Comparison of ENCODE assay signal across 18 cellular contexts in genomic region chr14:102957222-102957621, GRCh38. TPM values are rescaled to one million over a fixed set of nuclear protein-coding genes. Genes with fewer than 3 reads are reported as not detected.
A peak's percentile ranks its signal among the peaks of the same experiment; 100 is the strongest.
DNase-seq lines count a peak whose midpoint lies in the region; ATAC-seq and TF ChIP-seq lines count a peak whose summit lies in the region.
"Had no signal": no experiment of that assay in that cellular context is flagged by ENCODE, and none has a peak within 500 bp of the region (broad histone marks: within the 10 kb centered on the region; RNA-seq: fewer than 3 reads in every experiment).

No MANE protein-coding gene starts in this region.

- H2AFZ ChIP-seq in osteoblast (ENCODE audit: low read length): no peak overlapping the region

- CTCF ChIA-PET in MCF 10A (lab: Yijun Ruan, JAX): no interaction called here

- H4K20me1 ChIP-seq in osteoblast (ENCODE audit: insufficient read depth, low read length): no peaks in the 10 kb centered on the region

- H3K9me3 ChIP-seq in osteoblast (ENCODE audit: low read depth, low read length): no peaks in the 10 kb centered on the region
- H3K9me3 ChIP-seq: Peyer's patch had no signal

- no TSS peak for BruUV-seq in MCF 10A (replicated peaks; lab: Mats Ljungman, UMichigan)

- no peak overlapping the region for H3K27ac Mint-ChIP-seq in activated T-helper 17 cell treated with anti-CD3 and anti-CD28 coated beads, Interleukin-2, amount 50 U/mL, for 72 hours
- no peak overlapping the region for H3K27ac Mint-ChIP-seq in MCF 10A (ENCODE audit: low read depth, unreplicated experiment)

- no peaks in the 10 kb centered on the region for H3K4me1 ChIP-seq in osteoblast (ENCODE audit: insufficient read depth, low read length)
- H3K4me1 ChIP-seq: Peyer's patch had no signal

- no peaks in the 10 kb centered on the region for H3K4me1 Mint-ChIP-seq in activated T-helper 17 cell treated with anti-CD3 and anti-CD28 coated beads, Interleukin-2, amount 50 U/mL, for 72 hours
- H3K4me1 Mint-ChIP-seq in MCF 10A (ENCODE audit: insufficient read depth, unreplicated experiment): no peaks in the 10 kb centered on the region

- H3K79me2 ChIP-seq in osteoblast (ENCODE audit: insufficient read depth, low read length): no peaks in the 10 kb centered on the region

- no peak for ATAC-seq in activated T-helper 17 cell treated with anti-CD3 and anti-CD28 coated beads, Interleukin-2, amount 50 U/mL, for 72 hours (replicated peaks)
- ATAC-seq in HG02588 (IDR thresholded peaks at IDR 0.05; ENCODE audit: unreplicated experiment): no peak
- no peak for ATAC-seq in GM19463 (IDR thresholded peaks at IDR 0.05; ENCODE audit: unreplicated experiment)

- intact Hi-C loops in MCF 10A (cut with micrococcal nuclease): no loop called here

- no peaks in the 10 kb centered on the region for H3K27me3 ChIP-seq in osteoblast (ENCODE audit: insufficient read depth, low read length)
- H3K27me3 ChIP-seq: Peyer's patch had no signal

- H3K27me3 Mint-ChIP-seq in activated T-helper 17 cell treated with anti-CD3 and anti-CD28 coated beads, Interleukin-2, amount 50 U/mL, for 72 hours: no peaks in the 10 kb centered on the region
- H3K27me3 Mint-ChIP-seq in MCF 10A (ENCODE audit: insufficient read depth, unreplicated experiment): no peaks in the 10 kb centered on the region

- H3K4me2 ChIP-seq in osteoblast (ENCODE audit: insufficient read depth, low read length): no peak overlapping the region

- POLR2A ChIA-PET in MCF 10A (lab: Yijun Ruan, JAX): interaction anchor here (0.6 kb wide), 1 partner anchor 37 kb away, joined by 3 read pairs; no protein-coding TSS in a partner anchor

- no peak for TF ChIP-seq CTCF in foreskin fibroblast (IDR thresholded peaks at IDR 0.05; ENCODE audit: low read depth, low read length)
- TF ChIP-seq CTCF in osteoblast (IDR thresholded peaks at IDR 0.05; ENCODE audit: extremely low read depth, low read depth, low read length): no peak
- TF ChIP-seq CTCF in MCF 10A (IDR thresholded peaks at IDR 0.05; ENCODE audit: unreplicated experiment): no peak

- peaks cover 82% of the 10 kb centered on the region for H3K36me3 ChIP-seq in osteoblast (ENCODE audit: insufficient read depth, low read length)

- no peaks in the 10 kb centered on the region for H3K9me3 Mint-ChIP-seq in activated T-helper 17 cell treated with anti-CD3 and anti-CD28 coated beads, Interleukin-2, amount 50 U/mL, for 72 hours
- H3K9me3 Mint-ChIP-seq in MCF 10A (ENCODE audit: unreplicated experiment): no peaks in the 10 kb centered on the region

- H3K4me3 ChIP-seq in foreskin fibroblast (ENCODE audit: low read depth in 1 of 2, low read length in 2 of 2) (no peak overlapping the region), osteoblast (ENCODE audit: insufficient read depth, low read length) (no peak overlapping the region)
- H3K4me3 ChIP-seq: Peyer's patch had no signal

- peak; percentile 22 for DNase-seq in EH (ENCODE audit: low read depth)
- DNase-seq in SK-N-DZ (ENCODE audit: low spot score): peak; percentile 18
- DNase-seq in foreskin fibroblast: peak; percentile 36 to 38
- DNase-seq in osteoblast (ENCODE audit: insufficient read length, low spot score, missing footprints): peak; percentile 86
- no peak for DNase-seq in MCF 10A (ENCODE audit: unreplicated experiment)
- DNase-seq: DMS153, Kasumi-1, NCI-H1417, NCI-H2029, NCI-H2171 treated with DMSO at 0.1 percent for 48 hours, Peyer's patch, Right ventricle myocardium superior had no signal

- H3K4me3 Mint-ChIP-seq in activated T-helper 17 cell treated with anti-CD3 and anti-CD28 coated beads, Interleukin-2, amount 50 U/mL, for 72 hours: no peak overlapping the region
- no peak overlapping the region for H3K4me3 Mint-ChIP-seq in MCF 10A (ENCODE audit: unreplicated experiment)

- peaks cover 28% of the 10 kb centered on the region for H3K36me3 Mint-ChIP-seq in activated T-helper 17 cell treated with anti-CD3 and anti-CD28 coated beads, Interleukin-2, amount 50 U/mL, for 72 hours (ENCODE audit: low read depth)
- peaks cover 93% of the 10 kb centered on the region for H3K36me3 Mint-ChIP-seq in MCF 10A (ENCODE audit: insufficient read depth, unreplicated experiment)

- H3K27ac ChIP-seq in osteoblast (ENCODE audit: low read depth, low read length): no peak overlapping the region
- H3K27ac ChIP-seq: C4-2B, Peyer's patch had no signal

RNA-seq across cellular contexts. Expression of gene AMN, which starts 34.8 kb away (rescaled TPM):
- polyA plus RNA-seq in SK-N-DZ (2014; cell fraction: cytosol; rRNA removed): 0.89 and 0.93 TPM in 2 replicates
- 7.4 and 12.1 TPM in 2 replicates for polyA plus RNA-seq in SK-N-DZ (2014; cell fraction: nucleus; rRNA removed)
- total RNA-seq in osteoblast (under 0.01 and 0.29 TPM in 2 replicates), MCF 10A (2022) (0.29 TPM in 1 of 2 replicates, not detected in the other)
- total RNA-seq in activated T-helper 17 cell treated with anti-CD3 and anti-CD28 coated beads, Interleukin-2, amount 50 U/mL, for 72 hours: 1 to 10 TPM; 2.1 to 2.3 TPM
- total RNA-seq: G401, H4, Right ventricle myocardium superior had no signal
